30 cellular contexts compared by ENCODE assay signal in the genomic region with DNA sequence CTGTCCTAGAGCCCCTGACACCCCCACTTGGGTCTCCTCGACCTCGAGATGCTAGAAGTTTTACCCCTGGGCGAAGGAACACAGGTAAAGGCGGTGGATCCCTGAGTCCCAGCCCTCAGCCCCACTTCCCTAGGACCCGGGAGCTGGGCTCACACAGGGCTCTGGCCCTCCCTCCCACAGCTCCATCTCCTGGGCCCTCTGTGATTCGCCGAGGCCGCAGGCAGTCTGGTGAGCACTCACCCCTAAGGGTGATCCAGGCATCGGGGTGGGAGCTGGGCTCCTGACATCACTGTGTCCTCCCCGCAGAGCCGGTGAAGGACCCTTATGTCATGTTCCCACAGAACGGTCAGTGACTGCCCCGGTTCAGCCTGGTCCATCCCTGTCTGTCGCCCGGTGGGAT.
"Had no signal": no experiment of that assay in that cellular context is flagged by ENCODE, and none has a peak within 500 bp of the region (broad histone marks: within the 10 kb centered on the region; RNA-seq: fewer than 3 reads in every experiment).

No MANE protein-coding gene starts in this region.

- H3K36me3 ChIP-seq: colonic mucosa, neural progenitor cell, transverse colon, uterus had no signal

- H3K9me3 Mint-ChIP-seq: memory B cell; mesothelial cell of epicardium; naive thymus-derived CD4-positive, alpha-beta T cell; nephron; neural progenitor cell; stimulated activated naive CD8-positive, alpha-beta T cell treated with anti-CD3 and anti-CD28 coated beads, Interleukin-15, amount 100 ng/mL, for 72 hours had no signal

- FAIRE-seq: endothelial cell of umbilical vein, kidney had no signal

- H3K4me3 Mint-ChIP-seq: memory B cell; mesothelial cell of epicardium; naive thymus-derived CD4-positive, alpha-beta T cell; nephron; neural progenitor cell; stimulated activated naive CD8-positive, alpha-beta T cell treated with anti-CD3 and anti-CD28 coated beads, Interleukin-15, amount 100 ng/mL, for 72 hours had no signal

- ATAC-seq: foreskin keratinocyte; gastroesophageal sphincter; heart left ventricle; left lobe of liver; mucosa of descending colon; naive thymus-derived CD4-positive, alpha-beta T cell; psoas muscle; right cardiac atrium; stimulated activated naive CD8-positive, alpha-beta T cell treated with anti-CD3 and anti-CD28 coated beads, Interleukin-15, amount 100 ng/mL, for 72 hours; upper lobe of right lung had no signal

- H3K9ac ChIP-seq: neural progenitor cell had no signal

- H3K4me1 Mint-ChIP-seq: memory B cell; mesothelial cell of epicardium; stimulated activated naive CD8-positive, alpha-beta T cell treated with anti-CD3 and anti-CD28 coated beads, Interleukin-15, amount 100 ng/mL, for 72 hours had no signal

- H3K9me3 ChIP-seq: colonic mucosa, esophagus muscularis mucosa, gastroesophageal sphincter, heart left ventricle, mucosa of descending colon, psoas muscle, suprapubic skin, transverse colon, upper lobe of right lung, uterus had no signal

- H3K27ac Mint-ChIP-seq: mesothelial cell of epicardium; nephron; neural progenitor cell; stimulated activated naive CD8-positive, alpha-beta T cell treated with anti-CD3 and anti-CD28 coated beads, Interleukin-15, amount 100 ng/mL, for 72 hours had no signal

- H3K4me1 ChIP-seq: colonic mucosa, foreskin keratinocyte, neural progenitor cell, psoas muscle, suprapubic skin, upper lobe of right lung had no signal

- H2AFZ ChIP-seq: hepatocyte, neural progenitor cell had no signal

- DNase-seq: colonic mucosa; dermis blood vessel endothelial cell; effector memory CD4-positive, alpha-beta T cell; foreskin keratinocyte; heart left ventricle; kidney; naive thymus-derived CD4-positive, alpha-beta T cell; psoas muscle; stimulated activated CD4-positive, alpha-beta T cell treated with anti-CD3 and anti-CD28 coated beads, Interleukin-1b, Interleukin-23, amount 100 ng/mL, for 48 hours; stimulated activated CD4-positive, alpha-beta T cell treated with anti-CD3 and anti-CD28 coated beads, Interleukin-4, amount 100 ng/mL, for 1 hour; stimulated activated CD8-positive, alpha-beta memory T cell treated with anti-CD3 and anti-CD28 coated beads, Interleukin-4, amount 100 ng/mL, for 48 hours; stimulated activated naive CD4-positive, alpha-beta T cell; stimulated activated naive CD8-positive, alpha-beta T cell treated with anti-CD3 and anti-CD28 coated beads, Interleukin-15, amount 100 ng/mL, for 72 hours; transverse colon; upper lobe of right lung; uterus had no signal

- H3K27me3 ChIP-seq: colonic mucosa, esophagus muscularis mucosa, foreskin keratinocyte, gastroesophageal sphincter, heart left ventricle, hepatocyte, neural progenitor cell, suprapubic skin, transverse colon, upper lobe of right lung, uterus had no signal

- H3K4me2 ChIP-seq: hepatocyte, neural progenitor cell had no signal

- H3K27me3 Mint-ChIP-seq: memory B cell; naive thymus-derived CD4-positive, alpha-beta T cell; stimulated activated naive CD8-positive, alpha-beta T cell treated with anti-CD3 and anti-CD28 coated beads, Interleukin-15, amount 100 ng/mL, for 72 hours had no signal

- H3K4me3 ChIP-seq: colonic mucosa, esophagus muscularis mucosa, gastroesophageal sphincter, heart left ventricle, hepatocyte, lung, mucosa of descending colon, neural progenitor cell, psoas muscle, skin epidermis, suprapubic skin, transverse colon, upper lobe of right lung, uterus had no signal

- H3K27ac ChIP-seq: colonic mucosa, foreskin keratinocyte, gastroesophageal sphincter, heart left ventricle, hepatocyte, neural progenitor cell, psoas muscle, skin epidermis, suprapubic skin, transverse colon, upper lobe of right lung, uterus had no signal
